Comparison of ENCODE assay signal across 8 cellular contexts in genomic region chr14:55373784-55374725, GRCh38. TPM values are rescaled to one million over a fixed set of nuclear protein-coding genes. Genes with fewer than 3 reads are reported as not detected.
DNase-seq lines count a peak whose midpoint lies in the region; ATAC-seq and TF ChIP-seq lines count a peak whose summit lies in the region.

No MANE protein-coding gene starts in this region.

- H3K27ac ChIP-seq in upper lobe of right lung: no peak overlapping the region
- no peak overlapping the region for H3K27ac ChIP-seq in esophagus squamous epithelium

- H3K36me3 ChIP-seq in upper lobe of right lung: peaks cover 57% of the 10 kb centered on the region
- H3K36me3 ChIP-seq in esophagus squamous epithelium: peaks cover 4 to 96% (median 6%) of the 10 kb centered on the region in 3 donors

- H3K4me1 ChIP-seq in upper lobe of right lung (no peaks in the 10 kb centered on the region), esophagus squamous epithelium (no peaks in the 10 kb centered on the region)

- no peak for TF ChIP-seq POLR2A in esophagus squamous epithelium (IDR thresholded peaks at IDR 0.05)

- POLR2A ChIA-PET in activated CD8-positive, alpha-beta T cell treated with anti-CD3 and anti-CD28 coated beads, Interleukin-2, amount 10 ng/mL, durations not matched to agents 7 days and 5 days (lab: Charles Lee): interaction anchor here (0.6 to 1.2 kb wide), 6 partner anchors 13 to 429 kb away, joined by 3 to 8 read pairs (median 3); partner anchors contain the start of gene DLGAP5

- peaks cover 28% of the 10 kb centered on the region for H3K36me3 Mint-ChIP-seq in activated CD8-positive, alpha-beta T cell treated with anti-CD3 and anti-CD28 coated beads, Interleukin-2, amount 10 ng/mL, durations not matched to agents 7 days and 5 days (ENCODE audit: low read depth)

- H3K27me3 ChIP-seq in upper lobe of right lung: no peaks in the 10 kb centered on the region
- no peaks in the 10 kb centered on the region for H3K27me3 ChIP-seq in esophagus squamous epithelium

- H3K4me1 Mint-ChIP-seq in activated CD8-positive, alpha-beta T cell treated with anti-CD3 and anti-CD28 coated beads, Interleukin-2, amount 10 ng/mL, durations not matched to agents 7 days and 5 days (ENCODE audit: low read depth): peaks cover 19% of the 10 kb centered on the region

- no peaks in the 10 kb centered on the region for H3K27me3 Mint-ChIP-seq in activated CD8-positive, alpha-beta T cell treated with anti-CD3 and anti-CD28 coated beads, Interleukin-2, amount 10 ng/mL, durations not matched to agents 7 days and 5 days (ENCODE audit: low read depth)

- peak; percentile 61 for ATAC-seq in HG03432 (IDR thresholded peaks at IDR 0.05; ENCODE audit: unreplicated experiment)
- ATAC-seq in activated CD8-positive, alpha-beta T cell treated with anti-CD3 and anti-CD28 coated beads, Interleukin-2, amount 10 ng/mL, durations not matched to agents 7 days and 5 days: peak; percentile 77
- no peak for ATAC-seq in upper lobe of right lung
- no peak for ATAC-seq in sciatic nerve
- ATAC-seq in GM18498 (IDR thresholded peaks at IDR 0.05; ENCODE audit: unreplicated experiment): no peak

- H3K9me3 ChIP-seq in upper lobe of right lung (no peaks in the 10 kb centered on the region), esophagus squamous epithelium (no peaks in the 10 kb centered on the region)

- peak overlapping the region; percentile 75 for H3K27ac Mint-ChIP-seq in activated CD8-positive, alpha-beta T cell treated with anti-CD3 and anti-CD28 coated beads, Interleukin-2, amount 10 ng/mL, durations not matched to agents 7 days and 5 days

- 65 to 91% methylated on average over 5 of the region's 5 CpGs for WGBS in esophagus squamous epithelium, 2 donors

- DNase-seq in GM10266 (ENCODE audit: extremely low spot score): peak; percentile 52
- peak; percentile 41 for DNase-seq in activated CD8-positive, alpha-beta T cell treated with anti-CD3 and anti-CD28 coated beads, Interleukin-2, amount 10 ng/mL, durations not matched to agents 7 days and 5 days
- peak; percentile 37 for DNase-seq in glomerular visceral epithelial cell (ENCODE audit: extremely low spot score)
- DNase-seq in upper lobe of right lung: no peak
- DNase-seq in esophagus squamous epithelium (lab: John Stamatoyannopoulos, UW): no peak
- DNase-seq in sciatic nerve (ENCODE audit: low spot score): no peak

- CTCF ChIA-PET in activated CD8-positive, alpha-beta T cell treated with anti-CD3 and anti-CD28 coated beads, Interleukin-2, amount 10 ng/mL, durations not matched to agents 7 days and 5 days (lab: Charles Lee): interaction anchor here (0.7 to 2.3 kb wide), 9 partner anchors 11 to 285 kb away, joined by 4 to 11 read pairs (median 5); no protein-coding TSS in a partner anchor

- peak overlapping the region; percentile 30 for H3K4me3 Mint-ChIP-seq in activated CD8-positive, alpha-beta T cell treated with anti-CD3 and anti-CD28 coated beads, Interleukin-2, amount 10 ng/mL, durations not matched to agents 7 days and 5 days

- H3K4me3 ChIP-seq in upper lobe of right lung (no peak overlapping the region), esophagus squamous epithelium (no peak overlapping the region)

- intact Hi-C loops in upper lobe of right lung (cut with DNase I) (no loop called here), esophagus squamous epithelium (cut with DNase I) (no loop called here), sciatic nerve (cut with DNase I) (no loop called here)

- TF ChIP-seq CTCF in GM10266 (IDR thresholded peaks at IDR 0.05; ENCODE audit: control insufficient read depth, insufficient read depth, low read depth, missing control alignments) (no peak), upper lobe of right lung (IDR thresholded peaks at IDR 0.05) (no peak), esophagus squamous epithelium (IDR thresholded peaks at IDR 0.05) (no peak)

- H3K9me3 Mint-ChIP-seq in activated CD8-positive, alpha-beta T cell treated with anti-CD3 and anti-CD28 coated beads, Interleukin-2, amount 10 ng/mL, durations not matched to agents 7 days and 5 days (ENCODE audit: insufficient read depth): no peaks in the 10 kb centered on the region

RNA-seq across cellular contexts. Expression of gene ATG14, which starts 37.6 kb away (rescaled TPM):
- 1 to 10 TPM; 4.4 to 4.6 TPM for total RNA-seq in activated CD8-positive, alpha-beta T cell treated with anti-CD3 and anti-CD28 coated beads, Interleukin-2, amount 10 ng/mL, durations not matched to agents 7 days and 5 days
- total RNA-seq in upper lobe of right lung: 10.3 TPM
- 10 to 100 TPM in 1 of 4 donors, 1 to 10 TPM in 3; 4.6 to 12.8 (median 7.5) TPM for total RNA-seq in esophagus squamous epithelium
- 14.8 TPM for total RNA-seq in sciatic nerve

Comparison
In these comparisons a context has a peak if more than half of its experiments do, and no peak if none do; other contexts are left out.
1. DNase-seq: peak in GM10266 (single experiment), activated CD8-positive, alpha-beta T cell treated with anti-CD3 and anti-CD28 coated beads, Interleukin-2, amount 10 ng/mL, durations not matched to agents 7 days and 5 days (single experiment) and glomerular visceral epithelial cell (single experiment); none in upper lobe of right lung (single experiment), esophagus squamous epithelium (single experiment) and sciatic nerve (single experiment).
2. ATAC-seq: peak in HG03432 (single experiment) and activated CD8-positive, alpha-beta T cell treated with anti-CD3 and anti-CD28 coated beads, Interleukin-2, amount 10 ng/mL, durations not matched to agents 7 days and 5 days (single experiment); none in upper lobe of right lung (single experiment), sciatic nerve (single experiment) and GM18498 (single experiment).